15 cellular contexts compared by ENCODE assay signal in the genomic region with DNA sequence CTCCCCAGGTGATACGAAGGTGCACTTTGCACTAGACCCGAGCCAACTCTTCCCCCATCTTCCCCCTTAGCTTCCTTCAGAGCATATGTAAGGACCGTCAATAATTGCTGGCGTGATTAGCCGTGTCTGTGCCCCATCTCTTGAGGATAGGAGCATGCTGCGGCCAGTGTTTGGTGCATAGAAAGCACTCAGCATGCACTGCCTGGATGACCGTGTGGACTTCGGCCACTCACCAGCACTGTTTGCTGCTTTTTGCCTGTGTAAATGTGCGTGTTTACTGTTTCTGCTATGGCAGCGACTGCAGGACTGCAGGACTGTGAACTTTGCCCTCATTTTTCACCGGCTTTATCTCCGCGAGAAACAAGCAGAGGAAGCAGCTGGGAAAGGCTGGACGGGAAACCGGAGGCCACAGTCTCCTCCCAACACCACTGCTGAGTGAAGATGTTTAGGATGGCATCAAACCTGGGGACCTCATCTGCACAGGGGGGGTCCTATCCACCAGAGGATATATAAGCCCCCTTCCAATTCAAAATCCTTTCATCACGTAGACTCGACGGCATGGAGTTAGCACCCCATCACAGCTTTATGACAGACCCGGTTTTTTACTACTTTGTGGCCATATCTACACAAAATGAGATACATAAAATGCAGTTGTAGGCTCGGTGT.
DNase-seq lines count a peak whose midpoint lies in the region; ATAC-seq, FAIRE-seq and TF ChIP-seq lines count a peak whose summit lies in the region.
"Had no signal": no experiment of that assay in that cellular context is flagged by ENCODE, and none has a peak within 500 bp of the region (broad histone marks: within the 10 kb centered on the region; RNA-seq: fewer than 3 reads in every experiment).

No MANE protein-coding gene starts in this region.

- peak overlapping the region in 1 of 2 donors; percentile 23 for H3K9ac ChIP-seq in duodenal mucosa (ENCODE audit: low read depth in 1 of 2, low read length in 2 of 2)
- peak overlapping the region; percentile 88 for H3K9ac ChIP-seq in HepG2 (ENCODE audit: insufficient read depth, low read depth, low read length)

- TF ChIP-seq CTCF in HepG2 (CRISPR knock-in tag; IDR thresholded peaks at IDR 0.05) (peak; percentile 57), WERI-Rb-1 (IDR thresholded peaks at IDR 0.05; ENCODE audit: low read depth, low read length) (no peak)

- peak; percentile 83 for TF ChIP-seq RAD21 in HepG2 (CRISPR knock-in tag; IDR thresholded peaks at IDR 0.05)

- peak overlapping the region; percentile 62 for H3K4me2 ChIP-seq in HepG2 (ENCODE audit: low read depth, low read length)

- H3K4me1 ChIP-seq in duodenal mucosa (ENCODE audit: control insufficient read depth in 1 of 2, insufficient read depth in 2 of 2, low read length in 2 of 2) (peaks cover 32 to 33% of the 10 kb centered on the region in 2 donors), HepG2 (ENCODE audit: insufficient read depth, low read length) (peaks cover 98% of the 10 kb centered on the region)

- POLR2A ChIA-PET in HepG2 (lab: Yijun Ruan, JAX): interaction anchor here (0.6 to 2.6 kb wide), 21 partner anchors 8 to 255 kb away, joined by 3 to 23 read pairs (median 4); no protein-coding TSS in a partner anchor

- H3K27me3 Mint-ChIP-seq in activated T-helper 17 cell treated with anti-CD3 and anti-CD28 coated beads, Interleukin-2, amount 50 U/mL, for 72 hours: peaks cover 53% of the 10 kb centered on the region

- ATAC-seq in HepG2 (peak; percentile 95), GM21717 (IDR thresholded peaks at IDR 0.05; ENCODE audit: unreplicated experiment) (no peak)
- ATAC-seq in activated T-helper 17 cell treated with anti-CD3 and anti-CD28 coated beads, Interleukin-2, amount 50 U/mL, for 72 hours (replicated peaks): no peak
- ATAC-seq: stimulated activated naive CD8-positive, alpha-beta T cell treated with anti-CD3 and anti-CD28 coated beads, Interleukin-15, amount 100 ng/mL, for 72 hours had no signal

- peak; percentile 99 for FAIRE-seq in HepG2 (lab: Jason Lieb, UNC)
- FAIRE-seq: GM18507, keratinocyte had no signal

- peak; percentile 100 for TF ChIP-seq EP300 in HepG2 (IDR thresholded peaks at IDR 0.05; ENCODE audit: low read depth in 2 of 2, low read length in 2 of 2)
- TF ChIP-seq EP300 in HepG2 (CRISPR knock-in tag; IDR thresholded peaks at IDR 0.05; ENCODE audit: borderline replicate concordance): peak; percentile 100

- in situ Hi-C loops in HepG2 (cut with HindIII; ENCODE audit: extremely low pct_ligation_motif_present, low pct_unique_long_range_greater_than_20kb): no loop called here

- H3K9me3 Mint-ChIP-seq in activated T-helper 17 cell treated with anti-CD3 and anti-CD28 coated beads, Interleukin-2, amount 50 U/mL, for 72 hours: peaks cover 10% of the 10 kb centered on the region

- H3K79me2 ChIP-seq in HepG2 (ENCODE audit: insufficient read depth, low read length): peaks cover 5% of the 10 kb centered on the region

- H3K36me3 Mint-ChIP-seq in activated T-helper 17 cell treated with anti-CD3 and anti-CD28 coated beads, Interleukin-2, amount 50 U/mL, for 72 hours (ENCODE audit: low read depth): no peaks in the 10 kb centered on the region

- CTCF ChIA-PET in HepG2 (lab: Yijun Ruan, JAX; ENCODE audit: low intra/inter-chr PET ratio, low total read pairs): no interaction called here

- H4K20me1 ChIP-seq in HepG2 (ENCODE audit: insufficient read depth, low read length): no peaks in the 10 kb centered on the region

- intact Hi-C loops in HepG2 (cut with micrococcal nuclease; ENCODE audit: unreplicated experiment): loop anchor here (1.0 kb wide), 3 partner anchors 7 to 86 kb away; no protein-coding TSS in a partner anchor

- H3K4me3 Mint-ChIP-seq in activated T-helper 17 cell treated with anti-CD3 and anti-CD28 coated beads, Interleukin-2, amount 50 U/mL, for 72 hours: no peak overlapping the region
- H3K4me3 Mint-ChIP-seq: activated CD4-positive, alpha-beta memory T cell treated with anti-CD3 and anti-CD28 coated beads, Interleukin-2, amount 10 ng/mL, durations not matched to agents 7 days and 5 days; B cell; central memory CD8-positive, alpha-beta T cell; stimulated activated naive CD8-positive, alpha-beta T cell treated with anti-CD3 and anti-CD28 coated beads, Interleukin-15, amount 100 ng/mL, for 72 hours had no signal

- H3K27me3 ChIP-seq in duodenal mucosa (ENCODE audit: control insufficient read depth in 1 of 2, insufficient read depth in 2 of 2, low read length in 2 of 2) (peaks cover 0 to 7% of the 10 kb centered on the region in 2 donors), HepG2 (ENCODE audit: control insufficient read depth in 1 of 2, insufficient read depth in 2 of 2, low read length in 2 of 2) (no peaks in the 10 kb centered on the region), WERI-Rb-1 (ENCODE audit: insufficient read depth, low read depth, severe bottlenecking) (peaks cover 3% of the 10 kb centered on the region)

- H2AFZ ChIP-seq in HepG2 (ENCODE audit: low read length): no peak overlapping the region

- H3K36me3 ChIP-seq in duodenal mucosa (ENCODE audit: control insufficient read depth in 1 of 2, insufficient read depth in 2 of 2, low read length in 2 of 2) (no peaks in the 10 kb centered on the region), HepG2 (replicated peaks in 1 of 2; ENCODE audit: control insufficient read depth in 1 of 2, insufficient read depth in 2 of 2, low read length in 2 of 2) (no peaks in the 10 kb centered on the region), WERI-Rb-1 (no peaks in the 10 kb centered on the region)

- H3K4me1 Mint-ChIP-seq in activated T-helper 17 cell treated with anti-CD3 and anti-CD28 coated beads, Interleukin-2, amount 50 U/mL, for 72 hours: no peaks in the 10 kb centered on the region
- H3K4me1 Mint-ChIP-seq: activated CD4-positive, alpha-beta memory T cell treated with anti-CD3 and anti-CD28 coated beads, Interleukin-2, amount 10 ng/mL, durations not matched to agents 7 days and 5 days; B cell; central memory CD8-positive, alpha-beta T cell had no signal

- H3K9me3 ChIP-seq in duodenal mucosa (ENCODE audit: control insufficient read depth in 1 of 2, low read length in 2 of 2): no peaks in the 10 kb centered on the region
- no peaks in the 10 kb centered on the region for H3K9me3 ChIP-seq in HepG2 (ENCODE audit: low read length)
- H3K9me3 ChIP-seq in WERI-Rb-1 (ENCODE audit: severe bottlenecking): no peaks in the 10 kb centered on the region

- 5% methylated on average over 20 of the region's 20 CpGs for WGBS in HepG2 (ENCODE audit: low lambda C conversion rate)

- DNase-seq in HuH-7.5 (ENCODE audit: low spot score) (peak; percentile 80), HepG2 (ENCODE audit: low spot score) (peak; percentile 99), retina (peak; percentile 56), D341Med (ENCODE audit: low spot score) (no peak), WERI-Rb-1 (no peak)
- DNase-seq: activated CD4-positive, alpha-beta memory T cell treated with anti-CD3 and anti-CD28 coated beads, Interleukin-2, amount 10 ng/mL, durations not matched to agents 7 days and 5 days; activated gamma-delta T cell treated with Interleukin-2 at 50 U/mL for 16 hours; stimulated activated naive CD8-positive, alpha-beta T cell treated with anti-CD3 and anti-CD28 coated beads, Interleukin-15, amount 100 ng/mL, for 72 hours had no signal

- H3K27ac ChIP-seq in duodenal mucosa (ENCODE audit: low read depth, low read length): peak overlapping the region; percentile 74
- peak overlapping the region; percentile 96 for H3K27ac ChIP-seq in HepG2 (ENCODE audit: extremely low read length, insufficient read depth, low read length)
- no peak overlapping the region for H3K27ac ChIP-seq in WERI-Rb-1

- BruUV-seq in HepG2 (replicated peaks; lab: Mats Ljungman, UMichigan): no TSS peak

- peak overlapping the region; percentile 33 to 50 for H3K4me3 ChIP-seq in duodenal mucosa (ENCODE audit: low read depth in 1 of 2, low read length in 2 of 2)
- H3K4me3 ChIP-seq in HepG2 (replicated peaks in 1 of 3; ENCODE audit: insufficient read depth in 1 of 3, low read depth in 2 of 3, low read length in 3 of 3): peak overlapping the region in 1 of 3 experiments; percentile 31; a peak in 2 of 6 replicates
- no peak overlapping the region for H3K4me3 ChIP-seq in WERI-Rb-1 (ENCODE audit: low read depth, low read length)

- TF ChIP-seq POLR2A in HepG2 (IDR thresholded peaks at IDR 0.05; ENCODE audit: insufficient read depth in 1 of 2, low read depth in 2 of 2, low read length in 2 of 2): peak in 1 of 2 experiments; percentile 84; a peak in 2 of 4 replicates

- H3K27ac Mint-ChIP-seq in activated T-helper 17 cell treated with anti-CD3 and anti-CD28 coated beads, Interleukin-2, amount 50 U/mL, for 72 hours: no peak overlapping the region
- H3K27ac Mint-ChIP-seq: activated CD4-positive, alpha-beta memory T cell treated with anti-CD3 and anti-CD28 coated beads, Interleukin-2, amount 10 ng/mL, durations not matched to agents 7 days and 5 days; B cell; stimulated activated naive CD8-positive, alpha-beta T cell treated with anti-CD3 and anti-CD28 coated beads, Interleukin-15, amount 100 ng/mL, for 72 hours had no signal

TF ChIP-seq in HepG2, 621 proteins besides CTCF, POLR2A, EP300 and RAD21 (continues in another document):
- TF ChIP-seq EZH2 (conservative IDR thresholded peaks at IDR 0.05; ENCODE audit: low read depth, low read length): no peak
- peak; percentile 94; the same call in 1 of the 2 replicates for TF ChIP-seq SAFB2 (CRISPR knock-in tag; IDR thresholded peaks at IDR 0.05; ENCODE audit: borderline replicate concordance, low read depth)
- TF ChIP-seq SYNCRIP (IDR thresholded peaks at IDR 0.05; ENCODE audit: insufficient read depth, low read depth, low read length): no peak
- TF ChIP-seq MYNN (CRISPR knock-in tag; IDR thresholded peaks at IDR 0.05; ENCODE audit: low read depth): no peak; the same call in 1 of the 2 replicates
- peak; percentile 80; the same call in 1 of the 2 replicates for TF ChIP-seq NPAS2 (CRISPR knock-in tag; IDR thresholded peaks at IDR 0.05; ENCODE audit: borderline replicate concordance)
- TF ChIP-seq ZNF709 (CRISPR knock-in tag; IDR thresholded peaks at IDR 0.05): peak; percentile 77; the same call in 1 of the 2 replicates
- no peak; the same call in 1 of the 2 replicates for TF ChIP-seq NCOA5 (CRISPR knock-in tag; IDR thresholded peaks at IDR 0.05)
- TF ChIP-seq ONECUT2 (CRISPR knock-in tag; IDR thresholded peaks at IDR 0.05): peak; percentile 63; the same call in 1 of the 2 replicates
- peak; percentile 55; the same call in 1 of the 2 replicates for TF ChIP-seq ZNF44 (CRISPR knock-in tag; IDR thresholded peaks at IDR 0.05)
- peak; percentile 70 for TF ChIP-seq ZZZ3 (CRISPR knock-in tag; IDR thresholded peaks at IDR 0.05; ENCODE audit: borderline replicate concordance)
- TF ChIP-seq RFX1 (IDR thresholded peaks at IDR 0.05): peak; percentile 92
- no peak for TF ChIP-seq ZNF234 (CRISPR knock-in tag; conservative IDR thresholded peaks at IDR 0.05)
- peak; percentile 77 for TF ChIP-seq CHD2 (IDR thresholded peaks at IDR 0.05; ENCODE audit: low read depth, low read length)
- no peak for TF ChIP-seq MZF1 (CRISPR knock-in tag; IDR thresholded peaks at IDR 0.05; ENCODE audit: borderline replicate concordance)

Comparison
In these comparisons a context has a peak if more than half of its experiments do, and no peak if none do; other contexts are left out.
1. DNase-seq: peak in HuH-7.5 (single experiment), HepG2 (single experiment) and retina (single experiment); none in D341Med (single experiment) and WERI-Rb-1 (single experiment).